Comparison of ENCODE assay signal across 9 cellular contexts in the genomic region with DNA sequence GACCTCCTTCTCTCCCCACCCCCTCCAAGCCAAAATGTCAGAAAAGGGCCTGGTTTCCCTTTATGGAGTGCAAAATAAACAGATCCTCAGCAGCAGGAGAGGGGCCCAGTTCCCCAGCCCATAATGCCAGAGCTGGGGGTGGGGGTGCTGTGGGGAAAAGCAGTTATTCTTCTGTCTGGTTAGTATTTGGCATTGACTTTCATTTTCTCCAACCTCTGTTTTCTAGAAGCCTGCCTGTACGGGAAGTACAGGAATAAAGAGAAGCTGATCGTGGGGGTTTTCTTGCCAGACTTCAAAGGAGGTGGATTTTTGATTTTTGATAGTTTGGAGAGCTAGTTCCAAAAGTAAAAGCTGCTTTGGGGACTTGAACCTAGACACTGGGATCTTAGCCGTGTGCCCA. TPM values are rescaled to one million over a fixed set of nuclear protein-coding genes. Genes with fewer than 3 reads are reported as not detected.
DNase-seq lines count a peak whose midpoint lies in the region; ATAC-seq and TF ChIP-seq lines count a peak whose summit lies in the region.
"Had no signal": no experiment of that assay in that cellular context is flagged by ENCODE, and none has a peak within 500 bp of the region (broad histone marks: within the 10 kb centered on the region; RNA-seq: fewer than 3 reads in every experiment).

No MANE protein-coding gene starts in this region.

- TF ChIP-seq EP300 in ovary (IDR thresholded peaks at IDR 0.05), result no peak

- ATAC-seq in activated T-cell treated with anti-CD3 and anti-CD28 coated beads, Interleukin-2, amount 50 U/mL, for 4 hours, result peak in 1 of 2 donors; percentile 6
- ATAC-seq in activated CD8-positive, alpha-beta T cell treated with anti-CD3 and anti-CD28 coated beads, Interleukin-2, amount 10 ng/mL, durations not matched to agents 7 days and 5 days, result peak; percentile 1
- ATAC-seq in left lung (no peak), thoracic aorta (ENCODE audit: insufficient number of reproducible peaks, low FRiP score, low read depth) (no peak), HG03571 (IDR thresholded peaks at IDR 0.05; ENCODE audit: unreplicated experiment) (no peak)

- H3K36me3 ChIP-seq in left lung (no peaks in the 10 kb centered on the region), thoracic aorta (no peaks in the 10 kb centered on the region), ovary (no peaks in the 10 kb centered on the region)

- H3K4me1 Mint-ChIP-seq in activated T-cell treated with anti-CD3 and anti-CD28 coated beads, Interleukin-2, amount 50 U/mL, for 4 hours (ENCODE audit: low read depth), result peaks cover 99% of the 10 kb centered on the region
- H3K4me1 Mint-ChIP-seq in activated CD8-positive, alpha-beta T cell treated with anti-CD3 and anti-CD28 coated beads, Interleukin-2, amount 10 ng/mL, durations not matched to agents 7 days and 5 days (ENCODE audit: low read depth), result peaks cover 92% of the 10 kb centered on the region

- H3K27me3 ChIP-seq in left lung (no peaks in the 10 kb centered on the region), thoracic aorta (replicated peaks; ENCODE audit: insufficient read depth) (no peaks in the 10 kb centered on the region), ovary (no peaks in the 10 kb centered on the region)

- H3K9me3 ChIP-seq in left lung, result no peaks in the 10 kb centered on the region
- no peaks in the 10 kb centered on the region for H3K9me3 ChIP-seq in thoracic aorta
- H3K9me3 ChIP-seq in ovary, result no peaks in the 10 kb centered on the region
- H3K9me3 ChIP-seq: Caco-2 had no signal

- WGBS in ovary, 3 donors, result 31 to 42% (median 35%) methylated on average over 3 of the region's 3 CpGs

- intact Hi-C loops in left lung (cut with DNase I), result no loop called here
- intact Hi-C loops in ovary (cut with DNase I), result no loop called here

- no peak for TF ChIP-seq POLR2A in ovary (IDR thresholded peaks at IDR 0.05)

- H3K27me3 Mint-ChIP-seq in activated T-cell treated with anti-CD3 and anti-CD28 coated beads, Interleukin-2, amount 50 U/mL, for 4 hours (ENCODE audit: low read depth), result no peaks in the 10 kb centered on the region
- no peaks in the 10 kb centered on the region for H3K27me3 Mint-ChIP-seq in activated CD8-positive, alpha-beta T cell treated with anti-CD3 and anti-CD28 coated beads, Interleukin-2, amount 10 ng/mL, durations not matched to agents 7 days and 5 days (ENCODE audit: low read depth)

- H3K4me3 ChIP-seq in left lung, result no peak overlapping the region
- H3K4me3 ChIP-seq in thoracic aorta, result peak overlapping the region; percentile 58
- no peak overlapping the region for H3K4me3 ChIP-seq in ovary

- H3K4me1 ChIP-seq in left lung (peaks cover 34 to 99% of the 10 kb centered on the region in 2 donors), thoracic aorta (ENCODE audit: control insufficient read depth in 1 of 2, low read depth in 2 of 2) (peaks cover 21 to 35% of the 10 kb centered on the region in 2 donors), ovary (ENCODE audit: insufficient read depth) (no peaks in the 10 kb centered on the region)
- H3K4me1 ChIP-seq: Caco-2 had no signal

- no peak for DNase-seq in activated T-cell treated with anti-CD3 and anti-CD28 coated beads, Interleukin-2, amount 50 U/mL, for 4 hours
- DNase-seq in activated T-cell treated with anti-CD3 and anti-CD28 coated beads for 4 hours, result no peak
- no peak for DNase-seq in activated CD8-positive, alpha-beta T cell treated with anti-CD3 and anti-CD28 coated beads, Interleukin-2, amount 10 ng/mL, durations not matched to agents 7 days and 5 days
- no peak for DNase-seq in left lung
- no peak for DNase-seq in thoracic aorta (ENCODE audit: low spot score)
- no peak for DNase-seq in glomerular visceral epithelial cell (ENCODE audit: extremely low spot score)
- DNase-seq in ovary, result no peak
- DNase-seq: Caco-2 had no signal

- peak overlapping the region; percentile 73 to 94 for H3K27ac ChIP-seq in left lung
- H3K27ac ChIP-seq in thoracic aorta, result peak overlapping the region; percentile 25 to 62
- no peak overlapping the region for H3K27ac ChIP-seq in ovary

- CTCF ChIA-PET in activated CD8-positive, alpha-beta T cell treated with anti-CD3 and anti-CD28 coated beads, Interleukin-2, amount 10 ng/mL, durations not matched to agents 7 days and 5 days (lab: Charles Lee), result interaction anchor here (0.9 to 5.3 kb wide), 6 partner anchors 10 to 83 kb away, joined by 3 to 30 read pairs (median 3); no protein-coding TSS in a partner anchor

- H3K36me3 Mint-ChIP-seq in activated T-cell treated with anti-CD3 and anti-CD28 coated beads, Interleukin-2, amount 50 U/mL, for 4 hours (ENCODE audit: insufficient read depth), result peaks cover 2% of the 10 kb centered on the region
- peaks cover 57% of the 10 kb centered on the region for H3K36me3 Mint-ChIP-seq in activated CD8-positive, alpha-beta T cell treated with anti-CD3 and anti-CD28 coated beads, Interleukin-2, amount 10 ng/mL, durations not matched to agents 7 days and 5 days (ENCODE audit: low read depth)

- H3K9me3 Mint-ChIP-seq in activated T-cell treated with anti-CD3 and anti-CD28 coated beads, Interleukin-2, amount 50 U/mL, for 4 hours, result no peaks in the 10 kb centered on the region
- no peaks in the 10 kb centered on the region for H3K9me3 Mint-ChIP-seq in activated CD8-positive, alpha-beta T cell treated with anti-CD3 and anti-CD28 coated beads, Interleukin-2, amount 10 ng/mL, durations not matched to agents 7 days and 5 days (ENCODE audit: insufficient read depth)

- TF ChIP-seq CTCF in left lung (IDR thresholded peaks at IDR 0.05) (no peak), thoracic aorta (IDR thresholded peaks at IDR 0.05) (no peak), ovary (IDR thresholded peaks at IDR 0.05) (no peak)

- POLR2A ChIA-PET in activated CD8-positive, alpha-beta T cell treated with anti-CD3 and anti-CD28 coated beads, Interleukin-2, amount 10 ng/mL, durations not matched to agents 7 days and 5 days (lab: Charles Lee), result interaction anchor here (1.0 to 4.3 kb wide), 7 partner anchors 11 to 208 kb away, joined by 3 to 30 read pairs (median 5); partner anchors contain the start of gene FLI1

- peak overlapping the region; percentile 97 for H3K27ac Mint-ChIP-seq in activated CD8-positive, alpha-beta T cell treated with anti-CD3 and anti-CD28 coated beads, Interleukin-2, amount 10 ng/mL, durations not matched to agents 7 days and 5 days

- H3K4me3 Mint-ChIP-seq in activated T-cell treated with anti-CD3 and anti-CD28 coated beads, Interleukin-2, amount 50 U/mL, for 4 hours, result peak overlapping the region; percentile 68
- peak overlapping the region; percentile 76 for H3K4me3 Mint-ChIP-seq in activated CD8-positive, alpha-beta T cell treated with anti-CD3 and anti-CD28 coated beads, Interleukin-2, amount 10 ng/mL, durations not matched to agents 7 days and 5 days

RNA-seq across cellular contexts. Expression of gene FLI1, which starts 22.4 kb away (rescaled TPM):
- 10 to 100 TPM; 18.1 to 22.7 (median 21.7) TPM for total RNA-seq in activated T-cell treated with anti-CD3 and anti-CD28 coated beads, Interleukin-2, amount 50 U/mL, for 4 hours
- total RNA-seq in activated CD8-positive, alpha-beta T cell treated with anti-CD3 and anti-CD28 coated beads, Interleukin-2, amount 10 ng/mL, durations not matched to agents 7 days and 5 days, result 10 to 100 TPM; 83.4 to 93.4 TPM
- 10 to 100 TPM; 27.4 to 53.8 TPM for total RNA-seq in left lung
- 10 to 100 TPM; 30.6 to 40.0 TPM for total RNA-seq in thoracic aorta
- 10 to 100 TPM in 4 of 7 donors, 1 to 10 TPM in 3; 4.0 to 18.4 (median 12.1) TPM for total RNA-seq in ovary
- 10 to 100 TPM; 12.3 to 22.5 TPM for polyA plus RNA-seq in ovary
- total RNA-seq: Caco-2 had no signal

Comparison
In these comparisons a context has a peak if more than half of its experiments do, and no peak if none do; other contexts are left out.
1. H3K27ac ChIP-seq: peak in left lung (2 of 2) and thoracic aorta (2 of 2); none in ovary (0 of 2).